In the genomic region with DNA sequence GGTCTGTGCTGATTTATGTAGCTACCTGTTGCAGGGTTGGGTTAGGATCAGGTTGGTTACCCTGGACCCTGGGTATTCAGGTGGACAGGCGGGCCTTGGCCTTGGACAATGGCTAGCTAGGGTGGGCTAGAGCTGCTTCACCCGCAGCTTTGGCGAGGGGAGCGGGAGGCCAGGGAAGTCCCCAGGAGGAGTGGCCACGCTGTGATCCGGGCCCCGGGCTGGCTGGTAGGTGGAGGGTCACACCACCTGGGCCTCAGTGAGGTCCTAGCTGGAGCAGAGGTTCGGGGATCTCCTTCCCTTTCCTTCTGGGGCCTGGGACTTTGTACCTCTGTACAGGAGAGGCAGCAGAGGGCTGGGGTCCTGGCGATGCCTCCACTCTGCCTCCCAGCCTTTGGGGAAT, we compare ENCODE assay signal across 21 cellular contexts. TPM values are rescaled to one million over a fixed set of nuclear protein-coding genes. Genes with fewer than 3 reads are reported as not detected.
"Had no signal": no experiment of that assay in that cellular context is flagged by ENCODE, and none has a peak within 500 bp of the region (broad histone marks: within the 10 kb centered on the region; RNA-seq: fewer than 3 reads in every experiment).

No MANE protein-coding gene starts in this region.

- H3K27ac Mint-ChIP-seq: activated B cell treated with CpG ODN at 0.5 μM for 24 hours, progenitor cell of endocrine pancreas had no signal

- ATAC-seq: left lobe of liver, T-cell had no signal

- H3K4me3 ChIP-seq: cardiac muscle cell, testis, upper lobe of left lung had no signal

- H3K27me3 Mint-ChIP-seq: activated B cell treated with CpG ODN at 0.5 μM for 24 hours; activated naive CD8-positive, alpha-beta T cell treated with anti-CD3 and anti-CD28 coated beads, Interleukin-2, amount 10 ng/mL, durations not matched to agents 7 days and 5 days; progenitor cell of endocrine pancreas; T-cell had no signal

- H3K27ac ChIP-seq: cardiac muscle cell, testis, upper lobe of left lung had no signal

- H3K9me3 ChIP-seq: testis, upper lobe of left lung had no signal

- H3K27me3 ChIP-seq: cardiac muscle cell, testis, upper lobe of left lung had no signal

- DNase-seq: activated B cell treated with CpG ODN at 0.5 μM for 24 hours; activated CD4-positive, alpha-beta T cell treated with anti-CD3 and anti-CD28 coated beads, Interleukin-2, amount 10 ng/mL, durations not matched to agents 24 days and 14 days; activated naive CD4-positive, alpha-beta T cell; activated naive CD8-positive, alpha-beta T cell treated with anti-CD3 and anti-CD28 coated beads, Interleukin-2, amount 10 ng/mL, durations not matched to agents 7 days and 5 days; amygdala; erythroblast; foreskin melanocyte; glutamatergic neuron; hippocampal formation; mammary epithelial cell; stimulated activated CD4-positive, alpha-beta T cell treated with anti-CD3 and anti-CD28 coated beads, Interleukin-12 subunit alpha, Interleukin-12 subunit beta, amount 100 ng/mL, for 4 hours; stimulated activated CD4-positive, alpha-beta T cell treated with anti-CD3 and anti-CD28 coated beads, Interleukin-1b, Interleukin-23, amount 100 ng/mL, for 48 hours; T-cell; T-helper 9 cell; testis had no signal

- H3K9me3 Mint-ChIP-seq: activated B cell treated with CpG ODN at 0.5 μM for 24 hours; activated CD4-positive, alpha-beta T cell treated with anti-CD3 and anti-CD28 coated beads, Interleukin-2, amount 10 ng/mL, durations not matched to agents 24 days and 14 days; activated naive CD8-positive, alpha-beta T cell treated with anti-CD3 and anti-CD28 coated beads, Interleukin-2, amount 10 ng/mL, durations not matched to agents 7 days and 5 days; T-cell had no signal

- H3K36me3 ChIP-seq: cardiac muscle cell, upper lobe of left lung had no signal

RNA-seq across cellular contexts. Expression of a gene that starts 9.8 kb away (rescaled TPM):
- total RNA-seq: activated B cell treated with CpG ODN at 0.5 μM for 24 hours; activated CD4-positive, alpha-beta T cell treated with anti-CD3 and anti-CD28 coated beads, Interleukin-2, amount 10 ng/mL, durations not matched to agents 24 days and 14 days; cardiac muscle cell; left lobe of liver; mammary epithelial cell; osteoblast; progenitor cell of endocrine pancreas had no signal

RNA-seq across cellular contexts. Expression of a gene that starts 20.6 kb away (rescaled TPM):
- total RNA-seq: cardiac muscle cell, mammary epithelial cell, myocyte, osteoblast, progenitor cell of endocrine pancreas had no signal
